Comparison of ENCODE assay signal across 20 cellular contexts in genomic region chr1:147673401-147673800, GRCh38.
"Had no signal": no experiment of that assay in that cellular context is flagged by ENCODE, and none has a peak within 500 bp of the region (broad histone marks: within the 10 kb centered on the region; RNA-seq: fewer than 3 reads in every experiment).

No MANE protein-coding gene starts in this region.

- H3K27ac Mint-ChIP-seq: activated B cell treated with CpG ODN at 0.5 μM for 24 hours; activated CD8-positive, alpha-beta T cell treated with anti-CD3 and anti-CD28 coated beads, Interleukin-2, amount 10 ng/mL, durations not matched to agents 7 days and 5 days; activated naive CD4-positive, alpha-beta T cell treated with anti-CD3 and anti-CD28 coated beads, Interleukin-2, amount 50 U/mL, for 24 hours; effector memory CD8-positive, alpha-beta T cell; naive thymus-derived CD8-positive, alpha-beta T cell; stimulated activated memory B cell treated with anti-CD40 and anti-IgM and Interleukin-4, amounts not matched to agents 10 μg/mL and 1 μg/mL and 100 μg/mL, for 72 hours; T-helper 17 cell had no signal

- H3K4me1 ChIP-seq: parathyroid adenoma had no signal

- DNase-seq: activated B cell treated with CpG ODN at 0.5 μM for 24 hours; activated CD4-positive, alpha-beta T cell treated with anti-CD3 and anti-CD28 coated beads for 48 hours; activated CD8-positive, alpha-beta memory T cell treated with anti-CD3 and anti-CD28 coated beads, Interleukin-2, amount 50 U/mL, for 4 hours; activated CD8-positive, alpha-beta T cell treated with anti-CD3 and anti-CD28 coated beads, Interleukin-2, amount 10 ng/mL, durations not matched to agents 7 days and 5 days; activated effector memory CD4-positive, alpha-beta T cell treated with anti-CD3 and anti-CD28 coated beads, Interleukin-2, amount 50 U/mL, for 16 hours; activated T-cell treated with anti-CD3 and anti-CD28 coated beads, Interleukin-2, amount 50 U/mL, for 48 hours; amygdala; effector memory CD8-positive, alpha-beta T cell; hippocampal formation; left ventricle myocardium inferior; naive thymus-derived CD8-positive, alpha-beta T cell; stimulated activated CD4-positive, alpha-beta T cell treated with anti-CD3 and anti-CD28 coated beads, Interleukin-2, amount 100 ng/mL, for 48 hours; T-helper 17 cell had no signal

- H3K4me3 ChIP-seq: left ventricle myocardium inferior had no signal

- H3K36me3 ChIP-seq: left ventricle myocardium inferior, neutrophil had no signal

- H3K9ac ChIP-seq: parathyroid adenoma had no signal

- H3K27me3 Mint-ChIP-seq: activated naive CD4-positive, alpha-beta T cell treated with anti-CD3 and anti-CD28 coated beads, Interleukin-2, amount 50 U/mL, for 24 hours had no signal

- H3K36me3 Mint-ChIP-seq: activated naive CD4-positive, alpha-beta T cell treated with anti-CD3 and anti-CD28 coated beads, Interleukin-2, amount 50 U/mL, for 24 hours; brain; stimulated activated memory B cell treated with anti-CD40 and anti-IgM and Interleukin-4, amounts not matched to agents 10 μg/mL and 1 μg/mL and 100 μg/mL, for 72 hours had no signal

- H3K27me3 ChIP-seq: neutrophil had no signal

- H2AFZ ChIP-seq: parathyroid adenoma had no signal

- H3K79me2 ChIP-seq: parathyroid adenoma had no signal

- ATAC-seq: activated CD8-positive, alpha-beta T cell treated with anti-CD3 and anti-CD28 coated beads, Interleukin-2, amount 10 ng/mL, durations not matched to agents 7 days and 5 days; effector memory CD8-positive, alpha-beta T cell; naive thymus-derived CD8-positive, alpha-beta T cell; stimulated activated memory B cell treated with anti-CD40 and anti-IgM and Interleukin-4, amounts not matched to agents 10 μg/mL and 1 μg/mL and 100 μg/mL, for 72 hours; T-helper 17 cell had no signal

- H3K4me3 Mint-ChIP-seq: activated B cell treated with CpG ODN at 0.5 μM for 24 hours; activated CD8-positive, alpha-beta T cell treated with anti-CD3 and anti-CD28 coated beads, Interleukin-2, amount 10 ng/mL, durations not matched to agents 7 days and 5 days; activated naive CD4-positive, alpha-beta T cell treated with anti-CD3 and anti-CD28 coated beads, Interleukin-2, amount 50 U/mL, for 24 hours; brain; central memory CD8-positive, alpha-beta T cell; effector memory CD8-positive, alpha-beta T cell; naive thymus-derived CD8-positive, alpha-beta T cell; stimulated activated memory B cell treated with anti-CD40 and anti-IgM and Interleukin-4, amounts not matched to agents 10 μg/mL and 1 μg/mL and 100 μg/mL, for 72 hours; T-helper 17 cell had no signal

- H3K27ac ChIP-seq: epithelial cell of prostate, left ventricle myocardium inferior, neutrophil, parathyroid adenoma had no signal

- H3K9me3 Mint-ChIP-seq: activated naive CD4-positive, alpha-beta T cell treated with anti-CD3 and anti-CD28 coated beads, Interleukin-2, amount 50 U/mL, for 24 hours; central memory CD8-positive, alpha-beta T cell; effector memory CD8-positive, alpha-beta T cell had no signal
